In genomic region chr9:12693141-12693540, GRCh38 we compare ENCODE assay signal across 18 cellular contexts. TPM values are rescaled to one million over a fixed set of nuclear protein-coding genes. Genes with fewer than 3 reads are reported as not detected.
"Had no signal": no experiment of that assay in that cellular context is flagged by ENCODE, and none has a peak within 500 bp of the region (broad histone marks: within the 10 kb centered on the region; RNA-seq: fewer than 3 reads in every experiment).

Gene TYRP1, plus strand, starts transcription at chr9:12693385. Its CDS starts 612 bp downstream, at chr9:12693997.

- DNase-seq: activated B cell treated with CpG ODN at 0.5 μM for 24 hours; activated CD4-positive, alpha-beta T cell treated with anti-CD3 and anti-CD28 coated beads for 48 hours; activated naive CD4-positive, alpha-beta T cell treated with Interleukin-2 at 50 U/mL for 16 hours; activated naive CD8-positive, alpha-beta T cell treated with anti-CD3 and anti-CD28 coated beads, Interleukin-2, amount 50 U/mL, for 24 hours; dermis blood vessel endothelial cell; gastrocnemius medialis; islet precursor cell; left lung; stimulated activated naive CD8-positive, alpha-beta T cell treated with anti-CD3 and anti-CD28 coated beads, Interleukin-15, Interleukin-2, amounts not matched to agents 100 U/mL and 50 U/mL, for 24 hours; T-helper 17 cell; upper lobe of left lung had no signal

- H3K36me3 ChIP-seq: ascending aorta, breast epithelium, gastrocnemius medialis, left lung, upper lobe of left lung had no signal

- H3K4me1 Mint-ChIP-seq: activated B cell treated with CpG ODN at 0.5 μM for 24 hours; activated naive CD8-positive, alpha-beta T cell treated with anti-CD3 and anti-CD28 coated beads, Interleukin-2, amount 50 U/mL, for 24 hours; T-helper 17 cell had no signal

- H3K4me3 ChIP-seq: ascending aorta, breast epithelium, gastrocnemius medialis, left lung, upper lobe of left lung had no signal

- H3K9me3 ChIP-seq: ascending aorta, breast epithelium, gastrocnemius medialis, left lung, upper lobe of left lung had no signal

- H3K4me1 ChIP-seq: breast epithelium, left lung had no signal

- H3K9me3 Mint-ChIP-seq: nephron had no signal

- ATAC-seq: activated naive CD8-positive, alpha-beta T cell treated with anti-CD3 and anti-CD28 coated beads, Interleukin-2, amount 50 U/mL, for 24 hours; gastrocnemius medialis; left lung; sciatic nerve; stimulated activated naive CD8-positive, alpha-beta T cell treated with anti-CD3 and anti-CD28 coated beads, Interleukin-15, Interleukin-2, amounts not matched to agents 100 U/mL and 50 U/mL, for 24 hours; T-helper 17 cell had no signal

- H3K27me3 Mint-ChIP-seq: activated B cell treated with CpG ODN at 0.5 μM for 24 hours; activated naive CD8-positive, alpha-beta T cell treated with anti-CD3 and anti-CD28 coated beads, Interleukin-2, amount 50 U/mL, for 24 hours; progenitor cell of endocrine pancreas; T-helper 17 cell had no signal

- H3K27me3 ChIP-seq: ascending aorta, breast epithelium, gastrocnemius medialis, left lung, upper lobe of left lung had no signal

- H3K27ac Mint-ChIP-seq: activated B cell treated with CpG ODN at 0.5 μM for 24 hours; activated naive CD8-positive, alpha-beta T cell treated with anti-CD3 and anti-CD28 coated beads, Interleukin-2, amount 50 U/mL, for 24 hours; nephron; progenitor cell of endocrine pancreas; T-helper 17 cell had no signal

- H3K27ac ChIP-seq: ascending aorta, breast epithelium, gastrocnemius medialis, left lung, upper lobe of left lung had no signal

- H3K4me3 Mint-ChIP-seq: activated B cell treated with CpG ODN at 0.5 μM for 24 hours; activated naive CD8-positive, alpha-beta T cell treated with anti-CD3 and anti-CD28 coated beads, Interleukin-2, amount 50 U/mL, for 24 hours; nephron; T-helper 17 cell had no signal

RNA-seq across cellular contexts. Expression of gene TYRP1, which starts in this region (rescaled TPM):
- total RNA-seq: activated B cell treated with CpG ODN at 0.5 μM for 24 hours, ascending aorta, breast epithelium, epithelial cell of proximal tubule, mesenteric fat pad, progenitor cell of endocrine pancreas, sciatic nerve, T-helper 17 cell had no signal
